Comparison of ENCODE assay signal across 10 cellular contexts in genomic region chr19:38266070-38266469, GRCh38. TPM values are rescaled to one million over a fixed set of nuclear protein-coding genes. Genes with fewer than 3 reads are reported as not detected.
DNase-seq lines count a peak whose midpoint lies in the region; ATAC-seq, FAIRE-seq and TF ChIP-seq lines count a peak whose summit lies in the region.
"Had no signal": no experiment of that assay in that cellular context is flagged by ENCODE, and none has a peak within 500 bp of the region (broad histone marks: within the 10 kb centered on the region; RNA-seq: fewer than 3 reads in every experiment).

No MANE protein-coding gene starts in this region.

- TF ChIP-seq CTCF in CD14-positive monocyte (IDR thresholded peaks at IDR 0.05), result no peak
- TF ChIP-seq CTCF in astrocyte (IDR thresholded peaks at IDR 0.05; ENCODE audit: insufficient read depth, low read depth, low read length), result no peak

- H4K20me1 ChIP-seq in astrocyte (ENCODE audit: insufficient read depth, low read length), result no peaks in the 10 kb centered on the region

- H3K27me3 ChIP-seq in astrocyte (ENCODE audit: insufficient read depth, low read length) (no peaks in the 10 kb centered on the region), mucosa of stomach (ENCODE audit: control insufficient read depth, insufficient read depth, low read length) (no peaks in the 10 kb centered on the region)

- H3K4me1 Mint-ChIP-seq in CD14-positive monocyte (peaks cover 50% of the 10 kb centered on the region), IgD-negative memory B cell (peaks cover 16 to 29% (median 23%) of the 10 kb centered on the region in 3 donors), astrocyte (ENCODE audit: low read depth, unreplicated experiment) (peaks cover 50% of the 10 kb centered on the region)

- no peaks in the 10 kb centered on the region for H3K79me2 ChIP-seq in astrocyte (ENCODE audit: insufficient read depth, low read length)

- no peak overlapping the region for H3K4me2 ChIP-seq in astrocyte (ENCODE audit: low read length)

- H3K9ac ChIP-seq in astrocyte (ENCODE audit: low read length), result no peak overlapping the region
- H3K9ac ChIP-seq in mucosa of stomach (ENCODE audit: low read length), result peak overlapping the region; percentile 89

- H3K36me3 ChIP-seq in astrocyte (ENCODE audit: insufficient read depth, low read length) (no peaks in the 10 kb centered on the region), mucosa of stomach (ENCODE audit: control insufficient read depth, insufficient read depth, low read length) (no peaks in the 10 kb centered on the region)
- H3K36me3 ChIP-seq: gastroesophageal sphincter had no signal

- FAIRE-seq in astrocyte (lab: Jason Lieb, UNC), result no peak

- ATAC-seq in left ventricle myocardium superior, result no peak
- no peak for ATAC-seq in HG03095 (IDR thresholded peaks at IDR 0.05; ENCODE audit: unreplicated experiment)
- ATAC-seq: gastroesophageal sphincter, Right ventricle myocardium inferior had no signal

- H2AFZ ChIP-seq in astrocyte (ENCODE audit: low read depth, low read length), result no peak overlapping the region

- peak overlapping the region; percentile 41 to 99 for H3K4me3 Mint-ChIP-seq in CD14-positive monocyte
- H3K4me3 Mint-ChIP-seq in IgD-negative memory B cell, result peak overlapping the region in 3 of 4 donors; percentile 9 to 90 (median 90)
- H3K4me3 Mint-ChIP-seq in astrocyte (ENCODE audit: unreplicated experiment), result peak overlapping the region; percentile 94

- H3K27ac Mint-ChIP-seq in CD14-positive monocyte (peak overlapping the region in 3 of 7 donors; percentile 82 to 95 (median 86)), IgD-negative memory B cell (peak overlapping the region in 2 of 3 donors; percentile 6 to 93), astrocyte (ENCODE audit: unreplicated experiment) (no peak overlapping the region)

- no peak overlapping the region for H3K27ac ChIP-seq in astrocyte (ENCODE audit: low read depth, low read length)
- H3K27ac ChIP-seq: gastroesophageal sphincter had no signal

- H3K4me1 ChIP-seq in astrocyte (ENCODE audit: insufficient read depth, low read length) (peaks cover 36% of the 10 kb centered on the region), mucosa of stomach (ENCODE audit: control insufficient read depth, insufficient read depth, low read length) (peaks cover 55% of the 10 kb centered on the region)

- peaks cover 17 to 23% of the 10 kb centered on the region in 2 donors for H3K36me3 Mint-ChIP-seq in CD14-positive monocyte
- H3K36me3 Mint-ChIP-seq in IgD-negative memory B cell, result peaks cover 4% of the 10 kb centered on the region
- peaks cover 6% of the 10 kb centered on the region for H3K36me3 Mint-ChIP-seq in astrocyte (ENCODE audit: low read depth, unreplicated experiment)

- H3K27me3 Mint-ChIP-seq in CD14-positive monocyte (ENCODE audit: low read depth in 3 of 3), result peaks cover 2 to 12% (median 5%) of the 10 kb centered on the region in 3 donors
- no peaks in the 10 kb centered on the region for H3K27me3 Mint-ChIP-seq in IgD-negative memory B cell
- no peaks in the 10 kb centered on the region for H3K27me3 Mint-ChIP-seq in astrocyte (ENCODE audit: low read depth, unreplicated experiment)

- intact Hi-C loops in CD14-positive monocyte (cut with micrococcal nuclease), result no loop called here
- intact Hi-C loops in left ventricle myocardium superior (cut with micrococcal nuclease), result no loop called here

- H3K4me3 ChIP-seq in astrocyte (ENCODE audit: insufficient read depth, low read depth, low read length) (no peak overlapping the region), mucosa of stomach (ENCODE audit: low read length) (peak overlapping the region; percentile 70)
- H3K4me3 ChIP-seq: gastroesophageal sphincter had no signal

- DNase-seq in CD14-positive monocyte (ENCODE audit: low spot score) (no peak), astrocyte (ENCODE audit: low read depth) (no peak), HuH-7 (ENCODE audit: low spot score) (no peak), left ventricle myocardium superior (no peak), UCSD-AML1 (lab: John Stamatoyannopoulos, UW; ENCODE audit: unreplicated experiment) (no peak)

- H3K9me3 Mint-ChIP-seq in CD14-positive monocyte (peaks cover 0 to 2% (median 0%) of the 10 kb centered on the region in 7 donors), IgD-negative memory B cell (no peaks in the 10 kb centered on the region), astrocyte (ENCODE audit: unreplicated experiment) (no peaks in the 10 kb centered on the region)

- H3K9me3 ChIP-seq in astrocyte (ENCODE audit: insufficient read depth, low read depth, low read length) (no peaks in the 10 kb centered on the region), mucosa of stomach (ENCODE audit: control insufficient read depth, low read length) (no peaks in the 10 kb centered on the region)
- H3K9me3 ChIP-seq: gastroesophageal sphincter had no signal

RNA-seq across cellular contexts. Expression of gene SPINT2, which starts 1.7 kb away (rescaled TPM):
- polyA plus RNA-seq in CD14-positive monocyte (100 to 1,000 TPM; 114 to 139 TPM), IgD-negative memory B cell (167 TPM)
- total RNA-seq in astrocyte (119 and 171 TPM in 2 replicates), left ventricle myocardium superior (9.9 TPM)

RNA-seq across cellular contexts. Expression of gene PPP1R14A, which starts 9.9 kb away (rescaled TPM):
- polyA plus RNA-seq in CD14-positive monocyte, result not detected
- 79.1 TPM for polyA plus RNA-seq in IgD-negative memory B cell
- 13.4 and 18.0 TPM in 2 replicates for total RNA-seq in astrocyte
- 27.6 TPM for total RNA-seq in left ventricle myocardium superior

RNA-seq across cellular contexts. Expression of gene C19orf33, which starts 38.0 kb away (rescaled TPM):
- polyA plus RNA-seq in CD14-positive monocyte, result under 1 TPM; 0.69 to 0.73 TPM
- 0.83 TPM for polyA plus RNA-seq in IgD-negative memory B cell
- total RNA-seq in astrocyte, result 4.9 and 5.8 TPM in 2 replicates
- total RNA-seq in left ventricle myocardium superior, result 1.5 TPM

RNA-seq across cellular contexts. Expression of gene DPF1, which starts 42.0 kb away (rescaled TPM):
- polyA plus RNA-seq in CD14-positive monocyte (not detected), IgD-negative memory B cell (0.24 TPM)
- total RNA-seq in astrocyte (4.0 and 4.5 TPM in 2 replicates), left ventricle myocardium superior (0.40 TPM)
- total RNA-seq: gastroesophageal sphincter had no signal

RNA-seq across cellular contexts. Expression of gene YIF1B, which starts 49.7 kb away (rescaled TPM):
- polyA plus RNA-seq in CD14-positive monocyte, result 10 to 100 TPM; 79.4 to 90.5 TPM
- polyA plus RNA-seq in IgD-negative memory B cell, result 33.7 TPM
- total RNA-seq in astrocyte, result 81.3 and 85.7 TPM in 2 replicates
- 33.8 TPM for total RNA-seq in left ventricle myocardium superior

Comparison
In these comparisons a context has a peak if more than half of its experiments do, and no peak if none do; other contexts are left out.
1. RNA of gene SPINT2, which starts 1.7 kb away (total RNA-seq): 119 to 171 TPM in astrocyte; 9.9 TPM in left ventricle myocardium superior (single experiment); every median in the first group is over 10 times any median in the second.
2. Peak in every context shown above with its lines, with median percentiles within 50 percentile points of each other: H3K4me3 Mint-ChIP-seq.